In the genomic region with DNA sequence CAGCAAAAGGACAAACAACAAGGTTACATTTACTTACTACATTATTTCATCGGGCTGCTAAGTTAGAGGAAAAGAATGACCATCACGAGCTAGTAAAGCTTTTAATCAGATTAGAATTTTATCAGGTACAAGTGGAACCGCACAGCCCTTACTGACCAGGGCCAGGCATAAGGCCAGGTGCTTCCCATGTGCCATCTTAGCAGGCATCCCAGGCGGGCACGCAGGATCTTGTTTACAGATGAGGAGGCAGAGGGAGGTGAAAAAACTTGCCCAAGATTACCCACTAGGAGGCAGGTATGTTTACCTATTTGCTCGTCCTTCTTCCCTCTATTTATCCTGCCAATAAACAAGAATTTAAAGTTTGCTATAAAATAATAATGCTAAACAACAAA, we compare ENCODE assay signal across 12 cellular contexts. TPM values are rescaled to one million over a fixed set of nuclear protein-coding genes. Genes with fewer than 3 reads are reported as not detected.
DNase-seq lines count a peak whose midpoint lies in the region; ATAC-seq and TF ChIP-seq lines count a peak whose summit lies in the region.
"Had no signal": no experiment of that assay in that cellular context is flagged by ENCODE, and none has a peak within 500 bp of the region (broad histone marks: within the 10 kb centered on the region; RNA-seq: fewer than 3 reads in every experiment).

No MANE protein-coding gene starts in this region.

- peak; percentile 37 for TF ChIP-seq CTCF in 22Rv1 (IDR thresholded peaks at IDR 0.05)
- TF ChIP-seq CTCF in Calu3 (IDR thresholded peaks at IDR 0.05; ENCODE audit: unreplicated experiment) = no peak
- no peak for TF ChIP-seq CTCF in RWPE1 (conservative IDR thresholded peaks at IDR 0.05; ENCODE audit: low read depth)
- TF ChIP-seq CTCF in glutamatergic neuron (IDR thresholded peaks at IDR 0.05; ENCODE audit: partially characterized antibody, unreplicated experiment) = no peak

- H3K27ac ChIP-seq in 22Rv1 (peak overlapping the region; percentile 47), RWPE1 (peak overlapping the region; percentile 30)
- H3K27ac ChIP-seq: psoas muscle, thoracic aorta had no signal

- H3K27ac Mint-ChIP-seq in Calu3 (ENCODE audit: unreplicated experiment) (peak overlapping the region; percentile 97), glutamatergic neuron (ENCODE audit: unreplicated experiment) (no peak overlapping the region)

- H3K36me3 ChIP-seq in HAP-1 (replicated peaks) = peaks cover 44% of the 10 kb centered on the region
- H3K36me3 ChIP-seq: thoracic aorta had no signal

- BruUV-seq in Calu3 (replicated peaks; lab: Mats Ljungman, UMichigan) = TSS peak; percentile 6

- H3K9me3 ChIP-seq in HAP-1 = no peaks in the 10 kb centered on the region
- H3K9me3 ChIP-seq: psoas muscle, thoracic aorta had no signal

- in situ Hi-C loops in HAP-1 (cut with MboI; ENCODE audit: low sequenced_read_pairs) = no loop called here

- intact Hi-C loops in Calu3 (cut with micrococcal nuclease; ENCODE audit: unreplicated experiment) = no loop called here

- H3K4me1 Mint-ChIP-seq in Calu3 (ENCODE audit: low read depth, unreplicated experiment) = peaks cover 71% of the 10 kb centered on the region
- H3K4me1 Mint-ChIP-seq in glutamatergic neuron (ENCODE audit: low read depth, unreplicated experiment) = peaks cover 79% of the 10 kb centered on the region

- no peaks in the 10 kb centered on the region for H3K9me3 Mint-ChIP-seq in Calu3 (ENCODE audit: low read depth, unreplicated experiment)
- peaks cover 13% of the 10 kb centered on the region for H3K9me3 Mint-ChIP-seq in glutamatergic neuron (ENCODE audit: unreplicated experiment)
- H3K9me3 Mint-ChIP-seq: activated T-cell treated with anti-CD3 and anti-CD28 coated beads, Interleukin-2, amount 50 U/mL, for 72 hours had no signal

- peaks cover 22% of the 10 kb centered on the region for H3K4me1 ChIP-seq in HAP-1
- H3K4me1 ChIP-seq: psoas muscle had no signal

- POLR2A ChIA-PET in RWPE1 (lab: Yijun Ruan, JAX; ENCODE audit: low non-redundant PET) = no interaction called here

- H3K27me3 Mint-ChIP-seq in Calu3 (ENCODE audit: unreplicated experiment) = no peaks in the 10 kb centered on the region
- H3K27me3 Mint-ChIP-seq in glutamatergic neuron (ENCODE audit: unreplicated experiment) = peaks cover 7% of the 10 kb centered on the region

- DNase-seq in Calu3 (no peak), RWPE1 (ENCODE audit: low spot score) (no peak), glutamatergic neuron (no peak), NCI-H2029 treated with DMSO at 0.1 percent for 48 hours (lab: John Stamatoyannopoulos, UW) (no peak), HAP-1 (ENCODE audit: low spot score in 2 of 2) (no peak), SHP77 (lab: John Stamatoyannopoulos, UW) (no peak)
- DNase-seq: activated T-cell treated with anti-CD3 and anti-CD28 coated beads, Interleukin-2, amount 50 U/mL, for 72 hours; NCI-H1417 treated with DMSO at 0.1 percent for 48 hours; psoas muscle had no signal

- H3K4me3 ChIP-seq in HAP-1 = no peak overlapping the region
- H3K4me3 ChIP-seq: psoas muscle, thoracic aorta had no signal

- H3K4me3 Mint-ChIP-seq in Calu3 (ENCODE audit: low read depth, unreplicated experiment) = peak overlapping the region; percentile 85
- H3K4me3 Mint-ChIP-seq in glutamatergic neuron (ENCODE audit: unreplicated experiment) = peak overlapping the region; percentile 26

- H3K27me3 ChIP-seq in HAP-1 (ENCODE audit: low read depth) = no peaks in the 10 kb centered on the region

- H3K36me3 Mint-ChIP-seq in Calu3 (ENCODE audit: insufficient read depth, unreplicated experiment) (peaks cover 100% of the 10 kb centered on the region), glutamatergic neuron (ENCODE audit: unreplicated experiment) (no peaks in the 10 kb centered on the region)

- no peak for ATAC-seq in HG03196 (IDR thresholded peaks at IDR 0.05; ENCODE audit: unreplicated experiment)
- ATAC-seq: psoas muscle had no signal

- CTCF ChIA-PET in Calu3 (lab: Charles Lee) (interaction anchor here (0.8 to 1.2 kb wide), 3 partner anchors 11 to 165 kb away, joined by 4 to 11 read pairs (median 4); partner anchors contain the start of gene EZR), RWPE1 (lab: Yijun Ruan, JAX) (interaction anchor here (0.6 to 0.7 kb wide), 3 partner anchors 49 to 164 kb away, joined by 3 to 7 read pairs (median 3); no protein-coding TSS in a partner anchor)

RNA-seq across cellular contexts. Expression of gene EZR, which starts 10.7 kb away (rescaled TPM):
- total RNA-seq in Calu3 (2022) (935 and 954 TPM in 2 replicates), glutamatergic neuron (ENCODE audit: unreplicated experiment) (272 TPM)
